ENCODE assay signal across 2 cellular contexts in genomic region chr6:36243562-36244212, GRCh38.
TF ChIP-seq lines count a peak whose summit lies in the region.

No MANE protein-coding gene starts in this region.

TF ChIP-seq in HCT116, 20 proteins besides CTCF, POLR2A, EP300 and RAD21:
- TF ChIP-seq TCF7L2 (IDR thresholded peaks at IDR 0.05; ENCODE audit: borderline replicate concordance, extremely low read depth, insufficient read depth, insufficient read length): peak; percentile 98
- no peak for TF ChIP-seq ELF1 (IDR thresholded peaks at IDR 0.05; ENCODE audit: borderline replicate concordance, low read depth)
- no peak for TF ChIP-seq ATF3 (IDR thresholded peaks at IDR 0.05)
- no peak for TF ChIP-seq ZBTB33 (IDR thresholded peaks at IDR 0.05; ENCODE audit: extremely low read depth, insufficient replicate concordance, low read length)
- no peak for TF ChIP-seq EZH2phosphoT487 (IDR thresholded peaks at IDR 0.05; ENCODE audit: borderline replicate concordance)
- TF ChIP-seq SP1 (IDR thresholded peaks at IDR 0.05; ENCODE audit: low read depth): no peak

TF ChIP-seq in H1, 55 proteins besides CTCF, POLR2A, EP300 and RAD21:
- TF ChIP-seq CHD2 (IDR thresholded peaks at IDR 0.05; ENCODE audit: low read length) (no peak), KDM4A (IDR thresholded peaks at IDR 0.05; ENCODE audit: low read depth, low read length, severe bottlenecking) (no peak), SP4 (IDR thresholded peaks at IDR 0.05; ENCODE audit: low read length) (no peak), TAF1 (IDR thresholded peaks at IDR 0.05; ENCODE audit: low read depth, low read length) (no peak), CHD7 (IDR thresholded peaks at IDR 0.05; ENCODE audit: insufficient replicate concordance, low read length) (no peak), SP2 (IDR thresholded peaks at IDR 0.05; ENCODE audit: low read length) (no peak), NANOG (IDR thresholded peaks at IDR 0.05; ENCODE audit: insufficient read depth, low read depth, low read length, poor library complexity, severe bottlenecking) (no peak), TAF7 (optimal IDR thresholded peaks at IDR 0.05; ENCODE audit: borderline replicate concordance, low read depth, low read length) (no peak)
